1 cellular context compared by ENCODE assay signal in genomic region chr6:30601436-30601814, GRCh38.
TF ChIP-seq lines count a peak whose summit lies in the region.

No MANE protein-coding gene starts in this region.

TF ChIP-seq in HEK293, 187 proteins besides CTCF, POLR2A, EP300 and RAD21 (continued from another document):
- TF ChIP-seq PRDM4 (tag by site-specific recombination; IDR thresholded peaks at IDR 0.05) (no peak), ZNF354C (tag by site-specific recombination; IDR thresholded peaks at IDR 0.05; ENCODE audit: borderline replicate concordance, low read depth) (no peak), ZNF624 (tag by site-specific recombination; IDR thresholded peaks at IDR 0.05) (no peak), ZNF114 (tag by site-specific recombination; IDR thresholded peaks at IDR 0.05) (no peak), ZNF571 (tag by site-specific recombination; IDR thresholded peaks at IDR 0.05) (no peak), ZSCAN30 (tag by site-specific recombination; IDR thresholded peaks at IDR 0.05) (no peak), ZNF398 (tag by site-specific recombination; IDR thresholded peaks at IDR 0.05) (no peak), ZNF350 (tag by site-specific recombination; IDR thresholded peaks at IDR 0.05) (no peak), MZF1 (tag by site-specific recombination; IDR thresholded peaks at IDR 0.05; ENCODE audit: borderline replicate concordance) (no peak), ZNF133 (tag by site-specific recombination; IDR thresholded peaks at IDR 0.05) (no peak), BCL11A (tag by site-specific recombination; IDR thresholded peaks at IDR 0.05; ENCODE audit: low read depth) (no peak), ZNF600 (tag by site-specific recombination; IDR thresholded peaks at IDR 0.05) (peak; percentile 67), HOXD13 (CRISPR knock-in tag; IDR thresholded peaks at IDR 0.05; ENCODE audit: borderline replicate concordance) (no peak), ZNF664 (tag by site-specific recombination; IDR thresholded peaks at IDR 0.05) (no peak), ZNF211 (tag by site-specific recombination; IDR thresholded peaks at IDR 0.05; ENCODE audit: low read depth) (no peak), FEZF1 (tag by site-specific recombination; IDR thresholded peaks at IDR 0.05) (peak; percentile 25; the same call in 1 of the 2 replicates)
